Comparison of ENCODE assay signal across 8 cellular contexts in the genomic region with DNA sequence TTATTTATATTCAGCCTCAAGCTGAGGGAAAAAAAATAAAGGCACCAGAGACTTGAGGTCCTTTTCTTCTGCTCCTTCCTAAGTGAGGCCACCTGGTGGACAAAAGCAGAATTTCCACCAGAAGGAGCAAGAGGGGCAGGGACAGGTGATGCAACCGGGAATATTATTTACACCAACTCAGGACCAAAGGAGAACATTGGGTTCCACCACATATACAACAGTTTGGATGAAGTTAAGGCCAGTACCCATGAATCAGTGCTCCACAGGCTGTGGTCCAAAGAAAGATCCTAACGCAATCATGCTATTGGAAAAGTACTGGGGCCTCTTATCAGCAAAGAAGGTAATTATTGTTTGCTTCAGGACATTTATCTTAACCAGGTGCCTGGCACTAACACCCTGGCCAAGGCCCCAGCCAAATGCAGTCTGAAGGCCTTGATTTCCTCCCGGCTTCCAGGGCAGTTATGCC. TPM values are rescaled to one million over a fixed set of nuclear protein-coding genes. Genes with fewer than 3 reads are reported as not detected.
DNase-seq lines count a peak whose midpoint lies in the region; ATAC-seq and TF ChIP-seq lines count a peak whose summit lies in the region.

No MANE protein-coding gene starts in this region.

- H2AFZ ChIP-seq in PC-3 (ENCODE audit: low read length): no peak overlapping the region

- peak overlapping the region; percentile 95 for H3K27ac Mint-ChIP-seq in activated T-helper 17 cell treated with anti-CD3 and anti-CD28 coated beads, Interleukin-2, amount 50 U/mL, for 72 hours

- no peak for TF ChIP-seq POLR2A in transverse colon (IDR thresholded peaks at IDR 0.05)

- no peaks in the 10 kb centered on the region for H3F3A ChIP-seq in PC-3 (ENCODE audit: low read length, unreplicated experiment)

- BruUV-seq in PC-3 (replicated peaks; lab: Mats Ljungman, UMichigan): no TSS peak

- H3K4me2 ChIP-seq in PC-3 (ENCODE audit: low read length): no peak overlapping the region

- CTCF ChIA-PET in PC-3 (lab: Charles Lee): interaction anchor here (0.6 to 1.5 kb wide), 3 partner anchors 9 to 58 kb away, joined by 3 to 6 read pairs (median 3); partner anchors contain the start of gene TSC22D3

- TF ChIP-seq CTCF in PC-3 (conservative IDR thresholded peaks at IDR 0.05; ENCODE audit: low read depth, low read length) (peak; percentile 78), fibroblast of villous mesenchyme (IDR thresholded peaks at IDR 0.05; ENCODE audit: insufficient read depth, low read depth, low read length) (peak; percentile 72), transverse colon (IDR thresholded peaks at IDR 0.05) (peak; percentile 66 to 91 (median 84))

- H3K27me3 Mint-ChIP-seq in activated T-helper 17 cell treated with anti-CD3 and anti-CD28 coated beads, Interleukin-2, amount 50 U/mL, for 72 hours: no peaks in the 10 kb centered on the region

- peak; percentile 51 for TF ChIP-seq EP300 in transverse colon (IDR thresholded peaks at IDR 0.05; ENCODE audit: low read depth)

- POLR2A ChIA-PET in PC-3 (lab: Charles Lee; ENCODE audit: unreplicated experiment): interaction anchor here (0.6 kb wide), 1 partner anchor 49 kb away, joined by 3 read pairs; no protein-coding TSS in a partner anchor

- H3K9me3 Mint-ChIP-seq in activated T-helper 17 cell treated with anti-CD3 and anti-CD28 coated beads, Interleukin-2, amount 50 U/mL, for 72 hours: no peaks in the 10 kb centered on the region

- intact Hi-C loops in PC-3 (cut with micrococcal nuclease) (loop anchor here (1.0 to 5.0 kb wide), 6 partner anchors 41 to 354 kb away; partner anchors contain the start of gene TSC22D3), transverse colon (cut with DNase I; ENCODE audit: low total_unique reads) (loop anchor here (5.0 kb wide), 2 partner anchors 41 to 59 kb away; partner anchors contain the start of genes NCBP2L and TSC22D3)

- H3K27ac ChIP-seq in HUES6 (ENCODE audit: low read depth, low read length) (peak overlapping the region; percentile 88), PC-3 (ENCODE audit: low read length) (no peak overlapping the region), transverse colon (peak overlapping the region; percentile 92 to 96 (median 95))

- H3K36me3 ChIP-seq in HUES6 (ENCODE audit: control insufficient read depth, insufficient read depth, low read length) (peaks cover 16% of the 10 kb centered on the region), PC-3 (ENCODE audit: low read depth, low read length) (no peaks in the 10 kb centered on the region), transverse colon (no peaks in the 10 kb centered on the region)

- peak overlapping the region; percentile 87 for H3K4me3 Mint-ChIP-seq in activated T-helper 17 cell treated with anti-CD3 and anti-CD28 coated beads, Interleukin-2, amount 50 U/mL, for 72 hours

- H4K20me1 ChIP-seq in PC-3 (ENCODE audit: low read length): no peaks in the 10 kb centered on the region

- H3K9me3 ChIP-seq in HUES6 (ENCODE audit: control insufficient read depth, insufficient read depth, low read depth, low read length) (no peaks in the 10 kb centered on the region), PC-3 (ENCODE audit: low read length) (no peaks in the 10 kb centered on the region), transverse colon (no peaks in the 10 kb centered on the region)

- H3K4me3 ChIP-seq in HUES6 (ENCODE audit: low read depth, low read length) (0 out of 2 replicates have a peak overlapping the region, but pooled peaks have one; percentile 11), PC-3 (ENCODE audit: low read length) (no peak overlapping the region), fibroblast of villous mesenchyme (ENCODE audit: low read depth, low read length) (no peak overlapping the region), transverse colon (peak overlapping the region in 1 of 4 donors; percentile 83)

- in situ Hi-C loops in Caki2 (cut with HindIII; ENCODE audit: low pct_unique_long_range_greater_than_20kb, low sequenced_read_pairs): no loop called here
- in situ Hi-C loops in transverse colon (cut with MboI; ENCODE audit: low pct_ligation_motif_present in 1 of 4, low pct_unique_long_range_greater_than_20kb in 1 of 4, low sequenced_read_pairs in 3 of 4): loop anchor here in 1 of 4 donors (5.0 kb wide), 1 partner anchor 41 kb away; no protein-coding TSS in a partner anchor

- H3K4me1 Mint-ChIP-seq in activated T-helper 17 cell treated with anti-CD3 and anti-CD28 coated beads, Interleukin-2, amount 50 U/mL, for 72 hours: peaks cover 6% of the 10 kb centered on the region

- peak; percentile 78 for DNase-seq in Caki2 (ENCODE audit: low read depth)
- DNase-seq in PC-3: peak; percentile 89
- peak; percentile 93 for DNase-seq in fibroblast of villous mesenchyme (ENCODE audit: low read depth)
- peak in 40 of 56 donors; percentile 1 to 78 (median 20) for DNase-seq in nucleus accumbens (lab: John Stamatoyannopoulos, UW)
- DNase-seq in transverse colon: peak; percentile 88

- H3K9ac ChIP-seq in HUES6 (ENCODE audit: low read length): peak overlapping the region; percentile 65
- H3K9ac ChIP-seq in PC-3 (ENCODE audit: low read length): no peak overlapping the region

- H3K4me1 ChIP-seq in HUES6 (ENCODE audit: control insufficient read depth, insufficient read depth, low read length) (peaks cover 46% of the 10 kb centered on the region), PC-3 (ENCODE audit: insufficient read depth, low read length) (peaks cover 26% of the 10 kb centered on the region), transverse colon (peaks cover 0 to 16% (median 4%) of the 10 kb centered on the region in 4 donors)

- 36% methylated on average over 3 of the region's 3 CpGs; no CpG with 5 or more reads in 1 of the 2 donors for WGBS in transverse colon (ENCODE audit: low coverage in 1 of 2), 2 donors

- H3K79me2 ChIP-seq in PC-3 (ENCODE audit: low read length): no peaks in the 10 kb centered on the region

- ATAC-seq in PC-3: peak; percentile 20
- no peak for ATAC-seq in activated T-helper 17 cell treated with anti-CD3 and anti-CD28 coated beads, Interleukin-2, amount 50 U/mL, for 72 hours (replicated peaks)
- ATAC-seq in HG03432 (IDR thresholded peaks at IDR 0.05; ENCODE audit: unreplicated experiment): no peak

- H3K9me2 ChIP-seq in PC-3 (replicated peaks; ENCODE audit: low read length): no peaks in the 10 kb centered on the region

- H3K27me3 ChIP-seq in HUES6 (ENCODE audit: control insufficient read depth, insufficient read depth, low read length) (peaks cover 13% of the 10 kb centered on the region; the same call in 1 of the 2 replicates), PC-3 (ENCODE audit: low read length) (no peaks in the 10 kb centered on the region), transverse colon (no peaks in the 10 kb centered on the region)

- H3K36me3 Mint-ChIP-seq in activated T-helper 17 cell treated with anti-CD3 and anti-CD28 coated beads, Interleukin-2, amount 50 U/mL, for 72 hours (ENCODE audit: low read depth): peaks cover 43% of the 10 kb centered on the region

RNA-seq across cellular contexts. Expression of gene TSC22D3, which starts 57.4 kb away (rescaled TPM):
- 37.9 and 57.9 TPM in 2 replicates for total RNA-seq in Caki2 (2014; rRNA removed; shearing (Covaris generic); ENCODE audit: low replicate concordance)
- total RNA-seq in PC-3 (2014; rRNA removed) (17.8 and 18.1 TPM in 2 replicates), fibroblast of villous mesenchyme (16.0 and 25.8 TPM in 2 replicates), transverse colon (100 to 1,000 TPM; 146 to 349 (median 202) TPM)
- 100 to 1,000 TPM in 1 of 2 donors, 10 to 100 TPM in 1; 49.9 to 199 TPM for total RNA-seq in activated T-helper 17 cell treated with anti-CD3 and anti-CD28 coated beads, Interleukin-2, amount 50 U/mL, for 72 hours

RNA-seq across cellular contexts. Expression of gene NCBP2L, which starts 59.3 kb away (rescaled TPM):
- not detected in 2 replicates for total RNA-seq in Caki2 (2014; rRNA removed; shearing (Covaris generic); ENCODE audit: low replicate concordance)
- total RNA-seq in PC-3 (2014; rRNA removed) (not detected in 2 replicates), fibroblast of villous mesenchyme (not detected in 2 replicates), transverse colon (not detected)
- not detected for total RNA-seq in activated T-helper 17 cell treated with anti-CD3 and anti-CD28 coated beads, Interleukin-2, amount 50 U/mL, for 72 hours

Comparison
In these comparisons a context has a peak if more than half of its experiments do, and no peak if none do; other contexts are left out.
1. DNase-seq: peak in every context shown above with its lines; median percentile 93 in fibroblast of villous mesenchyme; 89 in PC-3; 88 in transverse colon; 78 in Caki2; 20 in nucleus accumbens.